In the genomic region with DNA sequence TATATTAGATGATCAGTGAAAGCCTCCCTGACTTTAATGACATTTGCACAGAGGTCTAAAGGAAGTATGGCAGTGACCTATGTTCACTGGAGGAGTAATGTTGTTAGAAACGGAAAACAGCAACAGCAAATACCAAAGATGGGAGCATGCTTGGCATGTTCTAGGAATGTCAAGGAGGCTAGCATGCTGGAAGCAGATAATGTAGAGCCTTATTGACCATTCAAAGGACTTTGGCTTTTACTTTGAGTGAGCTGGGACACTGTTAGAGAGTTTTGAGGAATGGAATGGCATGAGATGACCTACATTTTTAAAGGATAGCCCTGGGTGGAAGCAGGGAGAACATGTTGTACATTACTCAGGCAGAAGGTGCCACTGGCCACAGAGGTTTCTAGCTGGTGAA, we compare ENCODE assay signal across 1 cellular context.
TF ChIP-seq lines count a peak whose summit lies in the region.

No MANE protein-coding gene starts in this region.

TF ChIP-seq in HepG2, 621 proteins besides CTCF, POLR2A, EP300 and RAD21:
- TF ChIP-seq RXRB (CRISPR knock-in tag; IDR thresholded peaks at IDR 0.05; ENCODE audit: borderline replicate concordance) (no peak), PHF21A (CRISPR knock-in tag; IDR thresholded peaks at IDR 0.05) (no peak), ZNF781 (CRISPR knock-in tag; IDR thresholded peaks at IDR 0.05; ENCODE audit: borderline replicate concordance, not compliant biosample characterization) (no peak)
TF ChIP-seq in HepG2: peak in this region for 0.
